ENCODE assay signal across 8 cellular contexts in the genomic region with DNA sequence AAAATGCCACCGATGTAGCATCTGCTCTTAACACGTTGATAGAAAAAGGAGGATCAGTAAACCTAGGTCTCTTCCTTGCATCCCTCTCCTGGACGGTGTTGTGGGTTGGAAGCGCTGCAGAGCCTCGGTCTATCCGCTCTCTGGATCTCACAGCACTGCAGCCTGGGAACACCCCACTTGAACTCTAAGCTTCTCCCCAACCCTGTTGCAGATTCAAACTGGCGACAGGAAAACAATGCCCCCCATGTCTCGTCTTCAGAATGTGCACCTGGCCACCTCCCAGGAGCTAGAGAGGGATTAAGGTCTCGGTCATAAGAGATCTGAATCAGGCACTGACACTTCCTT. TPM values are rescaled to one million over a fixed set of nuclear protein-coding genes. Genes with fewer than 3 reads are reported as not detected.
A peak's percentile ranks its signal among the peaks of the same experiment; 100 is the strongest.
DNase-seq lines count a peak whose midpoint lies in the region; ATAC-seq lines count a peak whose summit lies in the region.

No MANE protein-coding gene starts in this region.

- peaks cover 0 to 29% (median 17%) of the 10 kb centered on the region in 3 donors for H3K27me3 Mint-ChIP-seq in naive B cell

- peak overlapping the region; percentile 79 to 100 (median 96) for H3K27ac Mint-ChIP-seq in naive B cell

- H3K27ac ChIP-seq in cingulate gyrus (ENCODE audit: low read depth, low read length), result peak overlapping the region; percentile 48

- H3K36me3 Mint-ChIP-seq in naive B cell, result peaks cover 0 to 19% of the 10 kb centered on the region in 2 donors

- H3K9me3 Mint-ChIP-seq in naive B cell, result peaks cover 0 to 8% (median 5%) of the 10 kb centered on the region in 7 donors

- in situ Hi-C loops in ACHN (cut with HindIII; ENCODE audit: low pct_ligation_motif_present, low pct_unique_long_range_greater_than_20kb, low sequenced_read_pairs), result no loop called here

- H3K4me3 Mint-ChIP-seq in naive B cell, result peak overlapping the region; percentile 94 to 100 (median 98)

- no peak for ATAC-seq in naive B cell (ENCODE audit: low read depth in 2 of 2)
- no peak for ATAC-seq in GM21367 (IDR thresholded peaks at IDR 0.05; ENCODE audit: unreplicated experiment)

- peak overlapping the region; percentile 96 for H3K4me3 ChIP-seq in GM08714 (ENCODE audit: low read length)

- H3K4me1 Mint-ChIP-seq in naive B cell, result peaks cover 13 to 23% (median 21%) of the 10 kb centered on the region in 3 donors

- DNase-seq in ACHN (peak; percentile 8), OCI-M1 (lab: John Stamatoyannopoulos, UW) (peak; percentile 75), naive B cell (no peak), NCI-H1930 (lab: John Stamatoyannopoulos, UW) (no peak), NCI-H2029 treated with DMSO at 0.1 percent for 48 hours (lab: John Stamatoyannopoulos, UW) (no peak)

RNA-seq across cellular contexts. Expression of a gene that starts 0.5 kb away (rescaled TPM):
- 10 to 100 TPM; 30.4 to 53.0 (median 36.7) TPM for polyA plus RNA-seq in naive B cell (ENCODE audit: low read depth in 6 of 6)

RNA-seq across cellular contexts. Expression of a gene that starts 47.9 kb away (rescaled TPM):
- 1 to 10 TPM in 4 of 6 donors, under 1 TPM in 2; 0.48 to 2.4 (median 1.8) TPM for polyA plus RNA-seq in naive B cell (ENCODE audit: low read depth in 6 of 6)

RNA-seq across cellular contexts. Expression of a gene that starts 53.6 kb away (rescaled TPM):
- not detected for polyA plus RNA-seq in naive B cell (ENCODE audit: low read depth in 6 of 6)

Comparison
In these comparisons a context has a peak if more than half of its experiments do, and no peak if none do; other contexts are left out.
1. DNase-seq: peak in ACHN (single experiment) and OCI-M1 (single experiment); none in naive B cell (single experiment), NCI-H1930 (0 of 2) and NCI-H2029 treated with DMSO at 0.1 percent for 48 hours (single experiment).